ENCODE assay signal across 19 cellular contexts in the genomic region with DNA sequence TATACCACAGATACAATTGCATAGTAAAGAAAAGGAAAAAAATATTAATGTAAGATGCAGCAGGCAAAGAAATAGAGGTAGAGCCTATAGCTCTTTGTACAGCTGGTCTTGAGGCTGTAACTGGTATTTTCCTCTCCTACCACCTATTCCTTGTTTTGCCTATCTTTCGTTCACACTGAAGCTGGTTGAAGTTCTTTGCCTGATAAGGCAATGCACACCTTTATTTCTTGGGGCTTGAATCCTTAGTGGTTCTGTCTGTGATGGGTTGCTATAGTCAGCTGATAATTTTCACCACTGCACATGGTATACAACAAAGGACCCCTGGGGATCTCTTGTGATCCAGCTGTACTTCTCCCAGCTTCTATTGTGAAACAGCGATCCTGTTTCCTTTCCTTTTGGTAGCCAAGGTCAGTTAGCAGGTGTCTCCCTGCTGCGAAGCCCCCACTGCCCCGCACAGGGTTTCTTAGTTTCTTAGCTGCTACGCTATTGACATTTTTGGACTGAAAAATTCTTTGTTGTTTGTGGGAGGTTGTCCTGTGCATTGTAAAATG.
"Had no signal": no experiment of that assay in that cellular context is flagged by ENCODE, and none has a peak within 500 bp of the region (broad histone marks: within the 10 kb centered on the region; RNA-seq: fewer than 3 reads in every experiment).

No MANE protein-coding gene starts in this region.

- H3K9me3 ChIP-seq: ascending aorta, breast epithelium, mucosa of descending colon, stomach, thoracic aorta had no signal

- H3K27ac ChIP-seq: ascending aorta, breast epithelium, stomach, thoracic aorta, VCaP had no signal

- H3K4me3 ChIP-seq: ascending aorta, breast epithelium, mucosa of descending colon, stomach, thoracic aorta had no signal

- DNase-seq: activated CD4-positive, alpha-beta memory T cell treated with anti-CD3 and anti-CD28 coated beads for 36 hours; activated CD8-positive, alpha-beta memory T cell treated with anti-CD3 and anti-CD28 coated beads, Interleukin-2, amount 10 ng/mL, durations not matched to agents 7 days and 5 days; activated naive CD4-positive, alpha-beta T cell treated with anti-CD3 and anti-CD28 coated beads, Interleukin-2, amount 10 ng/mL, durations not matched to agents 7 days and 5 days; activated T-cell treated with anti-CD3 and anti-CD28 coated beads, Interleukin-2, amount 50 U/mL, for 1 hour; cerebellar nuclear complex; effector memory CD4-positive, alpha-beta T cell; foreskin fibroblast; glutamatergic neuron; hypothalamus; kidney glomerular epithelial cell; left ventricle myocardium superior; mucosa of descending colon; naive thymus-derived CD8-positive, alpha-beta T cell; stimulated activated CD4-positive, alpha-beta T cell treated with anti-CD3 and anti-CD28 coated beads, Interleukin-1b, Interleukin-23, amount 100 ng/mL, for 48 hours; stomach had no signal

- H3K27me3 ChIP-seq: ascending aorta, breast epithelium, stomach had no signal

- ATAC-seq: activated CD8-positive, alpha-beta memory T cell treated with anti-CD3 and anti-CD28 coated beads, Interleukin-2, amount 10 ng/mL, durations not matched to agents 7 days and 5 days; left ventricle myocardium superior; mucosa of descending colon; naive thymus-derived CD8-positive, alpha-beta T cell had no signal

- H3K36me3 ChIP-seq: ascending aorta, breast epithelium, stomach, thoracic aorta had no signal

- H3K4me1 ChIP-seq: ascending aorta, breast epithelium, stomach had no signal
